8 cellular contexts compared by ENCODE assay signal in the genomic region with DNA sequence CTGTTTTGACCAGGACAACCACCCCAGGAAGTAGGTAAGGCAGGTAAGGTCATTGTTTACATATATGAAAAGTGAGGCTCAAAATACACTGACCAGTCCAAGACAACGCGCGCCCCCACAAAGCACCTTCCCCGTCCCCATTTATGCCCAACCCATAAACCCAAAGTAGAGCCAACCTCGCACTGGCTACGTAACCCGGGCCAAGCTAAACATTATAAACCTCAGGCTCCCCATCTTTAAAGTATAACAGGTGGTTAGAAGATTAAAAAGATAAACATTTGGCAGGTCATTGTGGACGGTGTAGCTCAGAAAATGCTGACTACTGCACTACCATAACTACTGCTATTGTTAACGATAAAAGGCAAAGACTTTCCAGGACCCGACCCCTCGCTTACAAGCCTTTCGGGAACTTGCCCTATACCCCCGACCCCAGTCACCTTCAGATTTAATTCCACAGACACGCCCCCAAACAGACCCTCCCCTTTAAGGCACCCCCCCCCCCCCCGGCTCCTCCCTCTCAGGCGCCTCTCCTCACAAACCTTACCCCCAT. TPM values are rescaled to one million over a fixed set of nuclear protein-coding genes. Genes with fewer than 3 reads are reported as not detected.
A peak's percentile ranks its signal among the peaks of the same experiment; 100 is the strongest.
DNase-seq lines count a peak whose midpoint lies in the region; ATAC-seq and TF ChIP-seq lines count a peak whose summit lies in the region.

No MANE protein-coding gene starts in this region.

- peaks cover 5% of the 10 kb centered on the region for H3K27me3 Mint-ChIP-seq in glutamatergic neuron (ENCODE audit: unreplicated experiment)

- peak overlapping the region; percentile 93 for H3K27ac ChIP-seq in VCaP
- peak overlapping the region; percentile 95 to 97 for H3K27ac ChIP-seq in prostate gland

- TF ChIP-seq CTCF in AG04449 (IDR thresholded peaks at IDR 0.05; ENCODE audit: insufficient read depth, low read length, missing control alignments) (no peak), VCaP (conservative IDR thresholded peaks at IDR 0.05) (no peak), glutamatergic neuron (IDR thresholded peaks at IDR 0.05; ENCODE audit: partially characterized antibody, unreplicated experiment) (no peak), prostate gland (IDR thresholded peaks at IDR 0.05) (no peak)

- TF ChIP-seq POLR2A in prostate gland (IDR thresholded peaks at IDR 0.05) (no peak), GM18505 (IDR thresholded peaks at IDR 0.05; ENCODE audit: borderline replicate concordance, extremely low read depth, insufficient read depth, insufficient read length) (no peak)

- WGBS in prostate gland, result 1% methylated on average over 16 of the region's 16 CpGs

- peak overlapping the region; percentile 89 for H3K4me3 Mint-ChIP-seq in glutamatergic neuron (ENCODE audit: unreplicated experiment)

- peak overlapping the region; percentile 48 for H3K27ac Mint-ChIP-seq in glutamatergic neuron (ENCODE audit: unreplicated experiment)

- ATAC-seq in HG03378 (IDR thresholded peaks at IDR 0.05; ENCODE audit: unreplicated experiment) (no peak), GM18505 (IDR thresholded peaks at IDR 0.05; ENCODE audit: unreplicated experiment) (no peak)

- peaks cover 11% of the 10 kb centered on the region for H3K4me1 Mint-ChIP-seq in glutamatergic neuron (ENCODE audit: low read depth, unreplicated experiment)

- H3K36me3 ChIP-seq in H7 (replicated peaks; ENCODE audit: control insufficient read depth, insufficient read depth, low read length), result no peaks in the 10 kb centered on the region
- H3K36me3 ChIP-seq in prostate gland, result no peaks in the 10 kb centered on the region

- H3K9me3 ChIP-seq in prostate gland, result no peaks in the 10 kb centered on the region

- H3K9me3 Mint-ChIP-seq in glutamatergic neuron (ENCODE audit: unreplicated experiment), result peaks cover 9% of the 10 kb centered on the region

- intact Hi-C loops in prostate gland (cut with DNase I), result loop anchor here (2.0 kb wide), 1 partner anchor 39 kb away; no protein-coding TSS in a partner anchor

- peaks cover 21% of the 10 kb centered on the region for H3K4me1 ChIP-seq in prostate gland (replicated peaks)

- H3K27me3 ChIP-seq in H7 (ENCODE audit: control insufficient read depth, insufficient read depth, low read length) (no peaks in the 10 kb centered on the region), prostate gland (replicated peaks; ENCODE audit: insufficient read depth) (no peaks in the 10 kb centered on the region)

- no peaks in the 10 kb centered on the region for H3K36me3 Mint-ChIP-seq in glutamatergic neuron (ENCODE audit: unreplicated experiment)

- H3K4me3 ChIP-seq in AG04449 (ENCODE audit: low read depth, low read length) (peak overlapping the region; percentile 71), H7 (ENCODE audit: insufficient read depth, low read depth, low read length) (peak overlapping the region; percentile 76), prostate gland (peak overlapping the region; percentile 59 to 70)

- CTCF ChIA-PET in AG04449 (lab: Yijun Ruan, JAX), result no interaction called here

- POLR2A ChIA-PET in AG04449 (lab: Yijun Ruan, JAX), result interaction anchor here (2.2 kb wide), 1 partner anchor 39 kb away, joined by 12 read pairs; no protein-coding TSS in a partner anchor

- no peak for DNase-seq in AG04449 (ENCODE audit: low read depth, low spot score)
- DNase-seq in H7, result peak; percentile 87
- DNase-seq in glutamatergic neuron, result no peak
- peak; percentile 68 for DNase-seq in prostate gland (ENCODE audit: low spot score)
- DNase-seq in stimulated activated CD4-positive, alpha-beta T cell treated with anti-CD3 and anti-CD28 coated beads, Interleukin-4, amount 100 ng/mL, for 4 hours, result no peak

RNA-seq across cellular contexts. Expression of a gene that starts 0.5 kb away (rescaled TPM):
- 97.5 and 125 TPM in 2 replicates for total RNA-seq in H7 (2014; rRNA removed; shearing (Covaris generic))
- total RNA-seq in glutamatergic neuron (ENCODE audit: unreplicated experiment), result 207 TPM
- total RNA-seq in prostate gland, result 100 to 1,000 TPM; 623 to 712 TPM

RNA-seq across cellular contexts. Expression of a gene that starts 0.8 kb away (rescaled TPM):
- total RNA-seq in H7 (2014; rRNA removed; shearing (Covaris generic)), result 4.2 and 6.7 TPM in 2 replicates
- total RNA-seq in glutamatergic neuron (ENCODE audit: unreplicated experiment) (8.3 TPM), prostate gland (10 to 100 TPM; 13.1 to 25.1 TPM)

RNA-seq across cellular contexts. Expression of a gene that starts 23.2 kb away (rescaled TPM):
- total RNA-seq in H7 (2014; rRNA removed; shearing (Covaris generic)), result 97.8 and 114 TPM in 2 replicates
- total RNA-seq in glutamatergic neuron (ENCODE audit: unreplicated experiment) (68.3 TPM), prostate gland (100 to 1,000 TPM; 128 to 230 TPM)

RNA-seq across cellular contexts. Expression of a gene that starts 25.9 kb away (rescaled TPM):
- total RNA-seq in H7 (2014; rRNA removed; shearing (Covaris generic)), result 0.14 TPM in 1 of 2 replicates, not detected in the other
- total RNA-seq in glutamatergic neuron (ENCODE audit: unreplicated experiment) (not detected), prostate gland (not detected)

RNA-seq across cellular contexts. Expression of a gene that starts 32.6 kb away (rescaled TPM):
- total RNA-seq in H7 (2014; rRNA removed; shearing (Covaris generic)), result 50.0 and 62.6 TPM in 2 replicates
- 31.9 TPM for total RNA-seq in glutamatergic neuron (ENCODE audit: unreplicated experiment)
- total RNA-seq in prostate gland, result 10 to 100 TPM; 28.9 to 54.2 TPM

Comparison
In these comparisons a context has a peak if more than half of its experiments do, and no peak if none do; other contexts are left out.
1. DNase-seq: peak in H7 (single experiment) and prostate gland (single experiment); none in AG04449 (single experiment), glutamatergic neuron (single experiment) and stimulated activated CD4-positive, alpha-beta T cell treated with anti-CD3 and anti-CD28 coated beads, Interleukin-4, amount 100 ng/mL, for 4 hours (0 of 2).
2. Peak in every context shown above with its lines, with median percentiles within 50 percentile points of each other: H3K4me3 ChIP-seq.